Comparison of ENCODE assay signal across 8 cellular contexts in the genomic region with DNA sequence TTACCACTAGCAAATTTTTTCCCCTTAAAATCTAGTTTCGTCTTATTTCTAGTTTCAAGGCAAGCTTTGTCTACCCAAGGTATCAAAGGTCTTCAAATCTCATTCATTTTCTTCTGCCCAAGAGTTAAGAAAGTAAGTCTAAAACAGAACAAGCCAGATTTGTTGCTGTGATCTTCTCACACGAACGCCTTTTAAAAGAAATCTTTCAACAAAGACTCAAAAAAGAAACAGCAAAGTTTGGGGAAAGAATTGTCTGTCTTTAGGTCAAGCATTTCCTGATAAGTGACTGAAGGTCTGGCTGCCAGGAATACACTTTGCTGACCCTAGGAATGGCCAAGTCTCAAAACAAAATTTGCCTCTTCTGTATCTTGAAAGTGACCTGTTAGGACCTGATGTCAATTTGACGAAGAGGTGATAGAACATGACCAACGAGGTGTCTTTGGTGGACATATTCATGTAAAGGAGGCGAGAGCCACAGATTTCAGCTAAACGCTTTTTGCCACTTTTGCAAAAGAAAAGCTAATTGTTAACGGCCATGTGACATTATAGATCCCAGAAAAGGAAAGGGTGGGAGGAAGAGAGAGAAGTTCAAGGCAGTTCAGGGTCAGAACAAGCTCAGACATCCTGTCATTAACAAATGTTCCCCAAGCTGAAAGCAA. TPM values are rescaled to one million over a fixed set of nuclear protein-coding genes. Genes with fewer than 3 reads are reported as not detected.
DNase-seq lines count a peak whose midpoint lies in the region; ATAC-seq and TF ChIP-seq lines count a peak whose summit lies in the region.

No MANE protein-coding gene starts in this region.

- H3K4me1 Mint-ChIP-seq in immature natural killer cell: peaks cover 59 to 60% of the 10 kb centered on the region in 2 donors

- TF ChIP-seq CTCF in BJ (IDR thresholded peaks at IDR 0.05; ENCODE audit: insufficient read depth, low read depth, low read length) (no peak), HEK293 (tag by site-specific recombination; IDR thresholded peaks at IDR 0.05) (no peak), stomach (IDR thresholded peaks at IDR 0.05) (no peak)

- H3K9me3 Mint-ChIP-seq in immature natural killer cell: peaks cover 0 to 1% (median 0%) of the 10 kb centered on the region in 6 donors

- H3K4me3 Mint-ChIP-seq in immature natural killer cell: peak overlapping the region; percentile 92 to 97 (median 97)

- no peaks in the 10 kb centered on the region for H3K27me3 ChIP-seq in BJ (ENCODE audit: control insufficient read depth, insufficient read depth, low read length)
- H3K27me3 ChIP-seq in stomach: no peaks in the 10 kb centered on the region

- peak overlapping the region; percentile 80 for H3K4me3 ChIP-seq in BJ (ENCODE audit: low read depth, low read length)
- peak overlapping the region; percentile 95 for H3K4me3 ChIP-seq in HEK293 (ENCODE audit: low read depth, low read length)
- H3K4me3 ChIP-seq in stomach: peak overlapping the region; percentile 74 to 98 (median 86)

- POLR2A ChIA-PET in BJ (lab: Charles Lee): no interaction called here
- POLR2A ChIA-PET in HEK293 (lab: Yijun Ruan, JAX): interaction anchor here (0.9 to 1.5 kb wide), 8 partner anchors 8 to 363 kb away, joined by 3 to 5 read pairs (median 4); no protein-coding TSS in a partner anchor

- peaks cover 4% of the 10 kb centered on the region; the same call in 1 of the 2 replicates for H3K4me1 ChIP-seq in HEK293 (ENCODE audit: control insufficient read depth, insufficient read depth, low read length)
- H3K4me1 ChIP-seq in stomach: peaks cover 8 to 49% (median 25%) of the 10 kb centered on the region in 4 donors

- H3K27me3 Mint-ChIP-seq in immature natural killer cell (ENCODE audit: low read depth in 3 of 3): peaks cover 26 to 36% (median 31%) of the 10 kb centered on the region in 3 donors

- DNase-seq in BJ (ENCODE audit: low read depth): no peak
- DNase-seq in immature natural killer cell: peak in 1 of 3 donors; percentile 20
- DNase-seq in stomach: no peak
- no peak for DNase-seq in NOMO-1 treated with dmso at 0.1 percent for 144 hours (lab: John Stamatoyannopoulos, UW; ENCODE audit: unreplicated experiment)

- no peaks in the 10 kb centered on the region for H3K36me3 ChIP-seq in BJ (ENCODE audit: control insufficient read depth, insufficient read depth, low read length)
- no peaks in the 10 kb centered on the region for H3K36me3 ChIP-seq in HEK293 (ENCODE audit: control insufficient read depth in 2 of 2, insufficient read depth in 1 of 2, low read length in 2 of 2)
- H3K36me3 ChIP-seq in stomach: no peaks in the 10 kb centered on the region

- H3K27ac Mint-ChIP-seq in immature natural killer cell: peak overlapping the region; percentile 95 to 99 (median 97)

- no peaks in the 10 kb centered on the region for H3K36me3 Mint-ChIP-seq in immature natural killer cell

- TF ChIP-seq POLR2A in stomach (IDR thresholded peaks at IDR 0.05): no peak

- ATAC-seq in GM21825 (IDR thresholded peaks at IDR 0.05; ENCODE audit: unreplicated experiment): no peak
- no peak for ATAC-seq in HG03442 (IDR thresholded peaks at IDR 0.05; ENCODE audit: unreplicated experiment)

- H3K27ac ChIP-seq in HEK293 (ENCODE audit: extremely low read depth, low read depth, low read length) (peak overlapping the region; percentile 99), angular gyrus (ENCODE audit: low read depth, low read length) (peak overlapping the region; percentile 95), stomach (peak overlapping the region; percentile 97 to 100 (median 99))

- no peak for TF ChIP-seq EP300 in stomach (IDR thresholded peaks at IDR 0.05)

- intact Hi-C loops in stomach (cut with DNase I; ENCODE audit: low total_unique reads): no loop called here

- CTCF ChIA-PET in BJ (lab: Yijun Ruan, JAX) (interaction anchor here (1.2 to 7.3 kb wide), 5 partner anchors 18 to 126 kb away, joined by 3 to 42 read pairs (median 6); a partner anchor contains a TSS), HEK293 (lab: Yijun Ruan, JAX) (interaction anchor here (0.6 to 3.6 kb wide), 9 partner anchors 38 to 1148 kb away, joined by 3 to 19 read pairs (median 3); no protein-coding TSS in a partner anchor)

- WGBS in stomach, 5 donors: 4 to 7% (median 6%) methylated on average over 8 of the region's 8 CpGs

- H3K9me3 ChIP-seq in HEK293 (ENCODE audit: control insufficient read depth, insufficient read depth, low read depth, low read length) (no peaks in the 10 kb centered on the region), stomach (no peaks in the 10 kb centered on the region)

TF ChIP-seq in HEK293, 187 proteins besides CTCF, POLR2A, EP300 and RAD21 (continues in another document):
- TF ChIP-seq, protein P1, sequence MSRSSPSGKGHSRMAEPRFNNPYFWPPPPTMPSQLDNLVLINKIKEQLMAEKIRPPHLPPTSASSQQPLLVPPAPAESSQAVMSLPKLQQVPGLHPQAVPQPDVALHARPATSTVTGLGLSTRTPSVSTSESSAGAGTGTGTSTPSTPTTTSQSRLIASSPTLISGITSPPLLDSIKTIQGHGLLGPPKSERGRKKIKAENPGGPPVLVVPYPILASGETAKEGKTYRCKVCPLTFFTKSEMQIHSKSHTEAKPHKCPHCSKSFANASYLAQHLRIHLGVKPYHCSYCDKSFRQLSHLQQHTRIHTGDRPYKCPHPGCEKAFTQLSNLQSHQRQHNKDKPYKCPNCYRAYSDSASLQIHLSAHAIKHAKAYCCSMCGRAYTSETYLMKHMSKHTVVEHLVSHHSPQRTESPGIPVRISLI (tag by site-specific recombination; IDR thresholded peaks at IDR 0.05): no peak
- TF ChIP-seq KLF9 (tag by site-specific recombination; IDR thresholded peaks at IDR 0.05; ENCODE audit: low read depth): no peak
- no peak for TF ChIP-seq ZNF530 (tag by site-specific recombination; IDR thresholded peaks at IDR 0.05; ENCODE audit: low read depth)
- no peak for TF ChIP-seq ZNF664 (tag by site-specific recombination; IDR thresholded peaks at IDR 0.05)
- no peak for TF ChIP-seq ZNF623 (tag by site-specific recombination; IDR thresholded peaks at IDR 0.05)
- TF ChIP-seq, protein P2, sequence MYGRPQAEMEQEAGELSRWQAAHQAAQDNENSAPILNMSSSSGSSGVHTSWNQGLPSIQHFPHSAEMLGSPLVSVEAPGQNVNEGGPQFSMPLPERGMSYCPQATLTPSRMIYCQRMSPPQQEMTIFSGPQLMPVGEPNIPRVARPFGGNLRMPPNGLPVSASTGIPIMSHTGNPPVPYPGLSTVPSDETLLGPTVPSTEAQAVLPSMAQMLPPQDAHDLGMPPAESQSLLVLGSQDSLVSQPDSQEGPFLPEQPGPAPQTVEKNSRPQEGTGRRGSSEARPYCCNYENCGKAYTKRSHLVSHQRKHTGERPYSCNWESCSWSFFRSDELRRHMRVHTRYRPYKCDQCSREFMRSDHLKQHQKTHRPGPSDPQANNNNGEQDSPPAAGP (tag by site-specific recombination; IDR thresholded peaks at IDR 0.05): no peak
- TF ChIP-seq, protein P3, sequence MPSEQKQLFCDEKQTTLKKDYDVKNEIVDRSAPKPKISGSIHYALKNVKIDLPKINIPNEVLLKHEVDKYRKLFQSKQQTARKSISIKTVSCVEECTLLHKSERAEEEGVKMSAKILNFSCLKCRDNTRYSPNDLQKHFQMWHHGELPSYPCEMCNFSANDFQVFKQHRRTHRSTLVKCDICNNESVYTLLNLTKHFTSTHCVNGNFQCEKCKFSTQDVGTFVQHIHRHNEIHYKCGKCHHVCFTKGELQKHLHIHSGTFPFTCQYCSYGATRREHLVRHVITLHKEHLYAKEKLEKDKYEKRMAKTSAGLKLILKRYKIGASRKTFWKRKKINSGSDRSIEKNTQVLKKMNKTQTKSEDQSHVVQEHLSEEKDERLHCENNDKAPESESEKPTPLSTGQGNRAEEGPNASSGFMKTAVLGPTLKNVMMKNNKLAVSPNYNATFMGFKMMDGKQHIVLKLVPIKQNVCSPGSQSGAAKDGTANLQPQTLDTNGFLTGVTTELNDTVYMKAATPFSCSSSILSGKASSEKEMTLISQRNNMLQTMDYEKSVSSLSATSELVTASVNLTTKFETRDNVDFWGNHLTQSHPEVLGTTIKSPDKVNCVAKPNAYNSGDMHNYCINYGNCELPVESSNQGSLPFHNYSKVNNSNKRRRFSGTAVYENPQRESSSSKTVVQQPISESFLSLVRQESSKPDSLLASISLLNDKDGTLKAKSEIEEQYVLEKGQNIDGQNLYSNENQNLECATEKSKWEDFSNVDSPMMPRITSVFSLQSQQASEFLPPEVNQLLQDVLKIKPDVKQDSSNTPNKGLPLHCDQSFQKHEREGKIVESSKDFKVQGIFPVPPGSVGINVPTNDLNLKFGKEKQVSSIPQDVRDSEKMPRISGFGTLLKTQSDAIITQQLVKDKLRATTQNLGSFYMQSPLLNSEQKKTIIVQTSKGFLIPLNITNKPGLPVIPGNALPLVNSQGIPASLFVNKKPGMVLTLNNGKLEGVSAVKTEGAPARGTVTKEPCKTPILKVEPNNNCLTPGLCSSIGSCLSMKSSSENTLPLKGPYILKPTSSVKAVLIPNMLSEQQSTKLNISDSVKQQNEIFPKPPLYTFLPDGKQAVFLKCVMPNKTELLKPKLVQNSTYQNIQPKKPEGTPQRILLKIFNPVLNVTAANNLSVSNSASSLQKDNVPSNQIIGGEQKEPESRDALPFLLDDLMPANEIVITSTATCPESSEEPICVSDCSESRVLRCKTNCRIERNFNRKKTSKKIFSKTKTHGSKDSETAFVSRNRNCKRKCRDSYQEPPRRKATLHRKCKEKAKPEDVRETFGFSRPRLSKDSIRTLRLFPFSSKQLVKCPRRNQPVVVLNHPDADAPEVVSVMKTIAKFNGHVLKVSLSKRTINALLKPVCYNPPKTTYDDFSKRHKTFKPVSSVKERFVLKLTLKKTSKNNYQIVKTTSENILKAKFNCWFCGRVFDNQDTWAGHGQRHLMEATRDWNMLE (tag by site-specific recombination; conservative IDR thresholded peaks at IDR 0.05; ENCODE audit: low read depth): no peak
- TF ChIP-seq ZSCAN16 (tag by site-specific recombination; IDR thresholded peaks at IDR 0.05): no peak
- no peak for TF ChIP-seq ZNF76 (tag by site-specific recombination; IDR thresholded peaks at IDR 0.05; ENCODE audit: borderline replicate concordance, low read depth)
- no peak for TF ChIP-seq ZSCAN23 (tag by site-specific recombination; IDR thresholded peaks at IDR 0.05)
- TF ChIP-seq ZNF311 (tag by site-specific recombination; IDR thresholded peaks at IDR 0.05; ENCODE audit: borderline replicate concordance): no peak
- no peak for TF ChIP-seq ZNF404 (tag by site-specific recombination; IDR thresholded peaks at IDR 0.05)
- TF ChIP-seq SP2 (tag by site-specific recombination; IDR thresholded peaks at IDR 0.05): no peak
- TF ChIP-seq ZNF529 (tag by site-specific recombination; IDR thresholded peaks at IDR 0.05; ENCODE audit: insufficient replicate concordance): no peak
- no peak for TF ChIP-seq YY1 (tag by site-specific recombination; IDR thresholded peaks at IDR 0.05)

RNA-seq across cellular contexts. Expression of a gene that starts 1.7 kb away (rescaled TPM):
- 14.8 and 32.8 TPM in 2 replicates for polyA plus RNA-seq in BJ (2011; rRNA removed)
- polyA minus RNA-seq in BJ (2011; rRNA and poly(A)+ RNA removed): 49.5 and 64.4 TPM in 2 replicates
- polyA plus RNA-seq in immature natural killer cell: 10 to 100 TPM; 27.2 to 64.0 (median 52.7) TPM
- 100 to 1,000 TPM in 2 of 5 donors, 10 to 100 TPM in 3; 33.3 to 137 (median 92.7) TPM for total RNA-seq in stomach
- polyA plus RNA-seq in stomach: 1 to 10 TPM; 5.4 to 7.9 (median 7.8) TPM
